Comparison of ENCODE assay signal across 2 cellular contexts in the genomic region with DNA sequence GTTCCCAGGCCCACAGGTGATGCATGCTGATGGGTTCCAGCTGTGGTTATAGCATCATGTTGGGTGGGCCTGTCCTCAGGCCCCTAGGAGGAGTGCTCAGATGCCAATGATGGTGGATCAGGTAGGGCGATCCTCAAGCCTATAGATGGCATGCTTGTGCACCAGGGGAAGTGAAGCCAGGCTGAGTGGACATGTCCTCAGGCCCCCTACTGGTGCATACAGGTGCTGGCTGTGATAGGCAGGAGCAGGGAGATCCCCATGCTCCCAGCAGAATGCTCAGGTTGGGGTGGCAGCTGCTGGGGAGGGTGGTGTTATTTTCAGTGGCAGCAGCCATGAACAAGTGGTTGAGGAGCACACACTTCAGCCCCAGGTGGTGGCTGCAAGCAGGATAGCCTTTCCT.
TF ChIP-seq lines count a peak whose summit lies in the region.

No MANE protein-coding gene starts in this region.

TF ChIP-seq in SK-N-SH treated with all-trans-retinoic acid at 6 μM for 48 hours, 23 proteins besides CTCF, POLR2A, EP300 and RAD21 (continued from another document):
- no peak for TF ChIP-seq ZNF70 (CRISPR knock-in tag; IDR thresholded peaks at IDR 0.05)
TF ChIP-seq in SK-N-SH treated with all-trans-retinoic acid at 6 μM for 48 hours: peak in this region for 0.

TF ChIP-seq in GM12878, 131 proteins besides CTCF, POLR2A, EP300 and RAD21 (continued from another document):
- TF ChIP-seq, protein P1, sequence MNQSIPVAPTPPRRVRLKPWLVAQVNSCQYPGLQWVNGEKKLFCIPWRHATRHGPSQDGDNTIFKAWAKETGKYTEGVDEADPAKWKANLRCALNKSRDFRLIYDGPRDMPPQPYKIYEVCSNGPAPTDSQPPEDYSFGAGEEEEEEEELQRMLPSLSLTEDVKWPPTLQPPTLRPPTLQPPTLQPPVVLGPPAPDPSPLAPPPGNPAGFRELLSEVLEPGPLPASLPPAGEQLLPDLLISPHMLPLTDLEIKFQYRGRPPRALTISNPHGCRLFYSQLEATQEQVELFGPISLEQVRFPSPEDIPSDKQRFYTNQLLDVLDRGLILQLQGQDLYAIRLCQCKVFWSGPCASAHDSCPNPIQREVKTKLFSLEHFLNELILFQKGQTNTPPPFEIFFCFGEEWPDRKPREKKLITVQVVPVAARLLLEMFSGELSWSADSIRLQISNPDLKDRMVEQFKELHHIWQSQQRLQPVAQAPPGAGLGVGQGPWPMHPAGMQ (IDR thresholded peaks at IDR 0.05; ENCODE audit: borderline replicate concordance), result no peak
- TF ChIP-seq, protein P2, sequence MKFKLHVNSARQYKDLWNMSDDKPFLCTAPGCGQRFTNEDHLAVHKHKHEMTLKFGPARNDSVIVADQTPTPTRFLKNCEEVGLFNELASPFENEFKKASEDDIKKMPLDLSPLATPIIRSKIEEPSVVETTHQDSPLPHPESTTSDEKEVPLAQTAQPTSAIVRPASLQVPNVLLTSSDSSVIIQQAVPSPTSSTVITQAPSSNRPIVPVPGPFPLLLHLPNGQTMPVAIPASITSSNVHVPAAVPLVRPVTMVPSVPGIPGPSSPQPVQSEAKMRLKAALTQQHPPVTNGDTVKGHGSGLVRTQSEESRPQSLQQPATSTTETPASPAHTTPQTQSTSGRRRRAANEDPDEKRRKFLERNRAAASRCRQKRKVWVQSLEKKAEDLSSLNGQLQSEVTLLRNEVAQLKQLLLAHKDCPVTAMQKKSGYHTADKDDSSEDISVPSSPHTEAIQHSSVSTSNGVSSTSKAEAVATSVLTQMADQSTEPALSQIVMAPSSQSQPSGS (IDR thresholded peaks at IDR 0.05; ENCODE audit: low read length), result no peak
- TF ChIP-seq MEF2A (IDR thresholded peaks at IDR 0.05; ENCODE audit: insufficient read depth, low read depth, low read length) (no peak), SUPT20H (IDR thresholded peaks at IDR 0.05; ENCODE audit: borderline replicate concordance, control insufficient read depth, low read depth, low read length) (no peak)
